In genomic region chr12:2957816-2958431, GRCh38 we compare ENCODE assay signal across 9 cellular contexts. TPM values are rescaled to one million over a fixed set of nuclear protein-coding genes. Genes with fewer than 3 reads are reported as not detected.
DNase-seq lines count a peak whose midpoint lies in the region; ATAC-seq and TF ChIP-seq lines count a peak whose summit lies in the region.
"Had no signal": no experiment of that assay in that cellular context is flagged by ENCODE, and none has a peak within 500 bp of the region (broad histone marks: within the 10 kb centered on the region; RNA-seq: fewer than 3 reads in every experiment).

No MANE protein-coding gene starts in this region.

- H3K36me3 Mint-ChIP-seq in T-helper 2 cell treated with Interferon-gamma antibody and Interleukin-4, amounts not matched to agents 5 μg/mL and 100 μg/mL, for 36 hours (ENCODE audit: low read depth), result peaks cover 3% of the 10 kb centered on the region
- no peaks in the 10 kb centered on the region for H3K36me3 Mint-ChIP-seq in WTC11
- H3K36me3 Mint-ChIP-seq: CD4-positive, CD25-positive, alpha-beta regulatory T cell had no signal

- peak overlapping the region; percentile 72 for H3K4me3 ChIP-seq in right cardiac atrium (ENCODE audit: low read length)
- H3K4me3 ChIP-seq in spleen, result peak overlapping the region in 7 of 8 donors; percentile 20 to 73 (median 54)

- H3K9me3 ChIP-seq in right cardiac atrium (ENCODE audit: control insufficient read depth, low read length), result no peaks in the 10 kb centered on the region
- H3K9me3 ChIP-seq in spleen, result no peaks in the 10 kb centered on the region

- POLR2A ChIA-PET in WTC11 (lab: Charles Lee), result interaction anchor here (0.8 to 1.0 kb wide), 2 partner anchors 8 to 73 kb away, joined by 3 read pairs; no protein-coding TSS in a partner anchor

- 70% methylated on average over 11 of the region's 11 CpGs for WGBS in right cardiac atrium
- WGBS in spleen, 5 donors, result 67 to 70% (median 68%) methylated on average over 11 of the region's 11 CpGs

- H3K27ac ChIP-seq in right cardiac atrium (ENCODE audit: low read length) (peak overlapping the region; percentile 82), spleen (peak overlapping the region; percentile 29 to 87 (median 79))

- peaks cover 14% of the 10 kb centered on the region for H3K4me1 Mint-ChIP-seq in T-helper 2 cell treated with Interferon-gamma antibody and Interleukin-4, amounts not matched to agents 5 μg/mL and 100 μg/mL, for 36 hours (ENCODE audit: low read depth)
- peaks cover 38% of the 10 kb centered on the region for H3K4me1 Mint-ChIP-seq in WTC11

- H3K27me3 ChIP-seq in right cardiac atrium (ENCODE audit: control insufficient read depth, insufficient read depth) (no peaks in the 10 kb centered on the region), spleen (replicated peaks in 1 of 7) (peaks cover 0 to 61% (median 24%) of the 10 kb centered on the region in 7 donors)

- H3K36me3 ChIP-seq in spleen, result no peaks in the 10 kb centered on the region

- CTCF ChIA-PET in WTC11 (lab: Charles Lee), result interaction anchor here (0.6 to 2.0 kb wide), 8 partner anchors 8 to 112 kb away, joined by 3 to 6 read pairs (median 4); partner anchors contain the start of genes FOXM1 and RHNO1

- intact Hi-C loops in right cardiac atrium (cut with DNase I), result no loop called here
- intact Hi-C loops in spleen (cut with DNase I; ENCODE audit: low total_unique reads), result no loop called here

- DNase-seq in T-helper 2 cell treated with Interferon-gamma antibody and Interleukin-4, amounts not matched to agents 5 μg/mL and 100 μg/mL, for 36 hours (ENCODE audit: low spot score), result no peak
- DNase-seq in T-helper 2 cell, result no peak
- DNase-seq in WTC11 (ENCODE audit: low spot score), result no peak
- DNase-seq in right cardiac atrium, result no peak
- no peak for DNase-seq in spleen
- DNase-seq in D341Med (ENCODE audit: low spot score), result no peak
- no peak for DNase-seq in NOMO-1 treated with DMSO at 0.1 percent for 48 hours (lab: John Stamatoyannopoulos, UW; ENCODE audit: unreplicated experiment)
- DNase-seq in NCI-H82 treated with DMSO at 0.1 percent for 48 hours (lab: John Stamatoyannopoulos, UW; ENCODE audit: unreplicated experiment), result no peak
- DNase-seq: CD4-positive, CD25-positive, alpha-beta regulatory T cell had no signal

- no peaks in the 10 kb centered on the region for H3K9me3 Mint-ChIP-seq in T-helper 2 cell treated with Interferon-gamma antibody and Interleukin-4, amounts not matched to agents 5 μg/mL and 100 μg/mL, for 36 hours
- H3K9me3 Mint-ChIP-seq in WTC11, result no peaks in the 10 kb centered on the region
- H3K9me3 Mint-ChIP-seq: CD4-positive, CD25-positive, alpha-beta regulatory T cell had no signal

- no peak for TF ChIP-seq CTCF in WTC11 (IDR thresholded peaks at IDR 0.05)
- TF ChIP-seq CTCF in spleen (IDR thresholded peaks at IDR 0.05 in 8 of 11, conservative IDR thresholded peaks at IDR 0.05 in 3 of 11), result no peak

- H3K4me1 ChIP-seq in right cardiac atrium (ENCODE audit: control insufficient read depth, insufficient read depth, low read length), result peaks cover 8% of the 10 kb centered on the region
- peaks cover 8 to 57% (median 29%) of the 10 kb centered on the region in 6 donors for H3K4me1 ChIP-seq in spleen

- H3K4me3 Mint-ChIP-seq in T-helper 2 cell treated with Interferon-gamma antibody and Interleukin-4, amounts not matched to agents 5 μg/mL and 100 μg/mL, for 36 hours, result peak overlapping the region; percentile 91
- peak overlapping the region; percentile 91 for H3K4me3 Mint-ChIP-seq in WTC11

- peaks cover 47% of the 10 kb centered on the region for H3K27me3 Mint-ChIP-seq in T-helper 2 cell treated with Interferon-gamma antibody and Interleukin-4, amounts not matched to agents 5 μg/mL and 100 μg/mL, for 36 hours (ENCODE audit: low read depth)
- no peaks in the 10 kb centered on the region; the same call in 1 of the 2 replicates for H3K27me3 Mint-ChIP-seq in WTC11 (ENCODE audit: low read depth)

- H3K27ac Mint-ChIP-seq in T-helper 2 cell treated with Interferon-gamma antibody and Interleukin-4, amounts not matched to agents 5 μg/mL and 100 μg/mL, for 36 hours, result no peak overlapping the region
- H3K27ac Mint-ChIP-seq in WTC11, result peak overlapping the region; percentile 98; the same call in 1 of the 2 replicates
- H3K27ac Mint-ChIP-seq: CD4-positive, CD25-positive, alpha-beta regulatory T cell had no signal

- no peak for TF ChIP-seq POLR2A in spleen (IDR thresholded peaks at IDR 0.05)

- ATAC-seq in WTC11 (no peak), right cardiac atrium (no peak)

TF ChIP-seq in WTC11, 78 proteins besides CTCF, POLR2A, EP300 and RAD21:
- no peak for TF ChIP-seq SMAD3 (CRISPR knock-in tag; IDR thresholded peaks at IDR 0.05; ENCODE audit: borderline replicate concordance)
- no peak for TF ChIP-seq GTF2I (CRISPR knock-in tag; conservative IDR thresholded peaks at IDR 0.05)

RNA-seq across cellular contexts. Expression of gene TEAD4, which starts 1.3 kb away (rescaled TPM):
- total RNA-seq in WTC11 (2021), result 75.8 to 96.8 TPM (median 78.2 TPM) in 3 replicates
- 10 to 100 TPM; 11.1 to 22.9 (median 11.8) TPM for total RNA-seq in right cardiac atrium
- polyA plus RNA-seq in right cardiac atrium, result 9.6 TPM
- 10 to 100 TPM; 14.2 to 24.2 (median 20.4) TPM for total RNA-seq in spleen
- polyA plus RNA-seq in spleen, result 10 to 100 TPM in 1 of 3 donors, 1 to 10 TPM in 2; 5.1 to 11.7 (median 5.3) TPM
- total RNA-seq: CD4-positive, CD25-positive, alpha-beta regulatory T cell had no signal
- polyA plus RNA-seq: CD4-positive, CD25-positive, alpha-beta regulatory T cell had no signal
